ENCODE assay signal across 1 cellular context in the genomic region with DNA sequence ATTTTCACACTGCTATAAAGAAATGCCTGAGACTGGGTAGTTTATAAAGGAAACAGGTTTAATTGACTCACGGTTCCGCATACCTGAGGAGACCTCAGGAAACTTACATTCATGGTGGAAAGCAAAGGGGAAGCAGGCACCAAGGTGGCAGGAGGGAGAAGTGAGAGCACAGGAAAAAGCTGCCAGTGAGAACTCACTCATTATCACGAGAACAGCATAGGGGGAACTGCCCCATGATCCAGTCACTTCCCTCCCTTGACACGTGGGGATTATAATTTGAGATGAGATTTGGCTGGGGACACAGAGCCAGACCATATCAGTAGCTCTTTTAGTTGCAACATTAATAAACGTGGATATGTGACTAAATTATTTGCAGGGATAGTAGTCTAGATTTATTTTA.
TF ChIP-seq lines count a peak whose summit lies in the region.

No MANE protein-coding gene starts in this region.

TF ChIP-seq in WTC11, 78 proteins besides CTCF, POLR2A, EP300 and RAD21:
- TF ChIP-seq, protein P1, sequence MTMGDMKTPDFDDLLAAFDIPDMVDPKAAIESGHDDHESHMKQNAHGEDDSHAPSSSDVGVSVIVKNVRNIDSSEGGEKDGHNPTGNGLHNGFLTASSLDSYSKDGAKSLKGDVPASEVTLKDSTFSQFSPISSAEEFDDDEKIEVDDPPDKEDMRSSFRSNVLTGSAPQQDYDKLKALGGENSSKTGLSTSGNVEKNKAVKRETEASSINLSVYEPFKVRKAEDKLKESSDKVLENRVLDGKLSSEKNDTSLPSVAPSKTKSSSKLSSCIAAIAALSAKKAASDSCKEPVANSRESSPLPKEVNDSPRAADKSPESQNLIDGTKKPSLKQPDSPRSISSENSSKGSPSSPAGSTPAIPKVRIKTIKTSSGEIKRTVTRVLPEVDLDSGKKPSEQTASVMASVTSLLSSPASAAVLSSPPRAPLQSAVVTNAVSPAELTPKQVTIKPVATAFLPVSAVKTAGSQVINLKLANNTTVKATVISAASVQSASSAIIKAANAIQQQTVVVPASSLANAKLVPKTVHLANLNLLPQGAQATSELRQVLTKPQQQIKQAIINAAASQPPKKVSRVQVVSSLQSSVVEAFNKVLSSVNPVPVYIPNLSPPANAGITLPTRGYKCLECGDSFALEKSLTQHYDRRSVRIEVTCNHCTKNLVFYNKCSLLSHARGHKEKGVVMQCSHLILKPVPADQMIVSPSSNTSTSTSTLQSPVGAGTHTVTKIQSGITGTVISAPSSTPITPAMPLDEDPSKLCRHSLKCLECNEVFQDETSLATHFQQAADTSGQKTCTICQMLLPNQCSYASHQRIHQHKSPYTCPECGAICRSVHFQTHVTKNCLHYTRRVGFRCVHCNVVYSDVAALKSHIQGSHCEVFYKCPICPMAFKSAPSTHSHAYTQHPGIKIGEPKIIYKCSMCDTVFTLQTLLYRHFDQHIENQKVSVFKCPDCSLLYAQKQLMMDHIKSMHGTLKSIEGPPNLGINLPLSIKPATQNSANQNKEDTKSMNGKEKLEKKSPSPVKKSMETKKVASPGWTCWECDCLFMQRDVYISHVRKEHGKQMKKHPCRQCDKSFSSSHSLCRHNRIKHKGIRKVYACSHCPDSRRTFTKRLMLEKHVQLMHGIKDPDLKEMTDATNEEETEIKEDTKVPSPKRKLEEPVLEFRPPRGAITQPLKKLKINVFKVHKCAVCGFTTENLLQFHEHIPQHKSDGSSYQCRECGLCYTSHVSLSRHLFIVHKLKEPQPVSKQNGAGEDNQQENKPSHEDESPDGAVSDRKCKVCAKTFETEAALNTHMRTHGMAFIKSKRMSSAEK (CRISPR knock-in tag; IDR thresholded peaks at IDR 0.05; ENCODE audit: borderline replicate concordance) = no peak
- TF ChIP-seq JAZF1 (CRISPR knock-in tag; IDR thresholded peaks at IDR 0.05) (no peak), MYBL2 (CRISPR knock-in tag; IDR thresholded peaks at IDR 0.05) (no peak), ZNF423 (CRISPR knock-in tag; IDR thresholded peaks at IDR 0.05) (no peak), ZNF671 (CRISPR knock-in tag; IDR thresholded peaks at IDR 0.05) (no peak), CBFB (CRISPR knock-in tag; IDR thresholded peaks at IDR 0.05; ENCODE audit: low read depth) (no peak), NR3C1 (CRISPR knock-in tag; conservative IDR thresholded peaks at IDR 0.05; ENCODE audit: low read depth) (no peak), ZNF317 (CRISPR knock-in tag; IDR thresholded peaks at IDR 0.05; ENCODE audit: borderline replicate concordance, low read depth) (no peak), RELA (CRISPR knock-in tag; IDR thresholded peaks at IDR 0.05; ENCODE audit: borderline replicate concordance) (no peak), IRF2 (CRISPR knock-in tag; IDR thresholded peaks at IDR 0.05; ENCODE audit: borderline replicate concordance, low read depth) (no peak), SMAD4 (CRISPR knock-in tag; IDR thresholded peaks at IDR 0.05) (no peak), GTF2I (CRISPR knock-in tag; conservative IDR thresholded peaks at IDR 0.05) (no peak)
- TF ChIP-seq, protein P2, sequence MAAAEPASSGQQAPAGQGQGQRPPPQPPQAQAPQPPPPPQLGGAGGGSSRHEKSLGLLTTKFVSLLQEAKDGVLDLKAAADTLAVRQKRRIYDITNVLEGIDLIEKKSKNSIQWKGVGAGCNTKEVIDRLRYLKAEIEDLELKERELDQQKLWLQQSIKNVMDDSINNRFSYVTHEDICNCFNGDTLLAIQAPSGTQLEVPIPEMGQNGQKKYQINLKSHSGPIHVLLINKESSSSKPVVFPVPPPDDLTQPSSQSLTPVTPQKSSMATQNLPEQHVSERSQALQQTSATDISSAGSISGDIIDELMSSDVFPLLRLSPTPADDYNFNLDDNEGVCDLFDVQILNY (CRISPR knock-in tag; IDR thresholded peaks at IDR 0.05) = no peak
- TF ChIP-seq, protein P3, sequence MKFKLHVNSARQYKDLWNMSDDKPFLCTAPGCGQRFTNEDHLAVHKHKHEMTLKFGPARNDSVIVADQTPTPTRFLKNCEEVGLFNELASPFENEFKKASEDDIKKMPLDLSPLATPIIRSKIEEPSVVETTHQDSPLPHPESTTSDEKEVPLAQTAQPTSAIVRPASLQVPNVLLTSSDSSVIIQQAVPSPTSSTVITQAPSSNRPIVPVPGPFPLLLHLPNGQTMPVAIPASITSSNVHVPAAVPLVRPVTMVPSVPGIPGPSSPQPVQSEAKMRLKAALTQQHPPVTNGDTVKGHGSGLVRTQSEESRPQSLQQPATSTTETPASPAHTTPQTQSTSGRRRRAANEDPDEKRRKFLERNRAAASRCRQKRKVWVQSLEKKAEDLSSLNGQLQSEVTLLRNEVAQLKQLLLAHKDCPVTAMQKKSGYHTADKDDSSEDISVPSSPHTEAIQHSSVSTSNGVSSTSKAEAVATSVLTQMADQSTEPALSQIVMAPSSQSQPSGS (CRISPR knock-in tag; IDR thresholded peaks at IDR 0.05; ENCODE audit: borderline replicate concordance, low read depth) = no peak
- TF ChIP-seq, protein P4, sequence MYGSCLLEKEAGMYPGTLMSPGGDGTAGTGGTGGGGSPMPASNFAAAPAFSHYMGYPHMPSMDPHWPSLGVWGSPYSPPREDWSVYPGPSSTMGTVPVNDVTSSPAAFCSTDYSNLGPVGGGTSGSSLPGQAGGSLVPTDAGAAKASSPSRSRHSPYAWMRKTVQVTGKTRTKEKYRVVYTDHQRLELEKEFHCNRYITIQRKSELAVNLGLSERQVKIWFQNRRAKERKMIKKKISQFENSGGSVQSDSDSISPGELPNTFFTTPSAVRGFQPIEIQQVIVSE (CRISPR knock-in tag; IDR thresholded peaks at IDR 0.05; ENCODE audit: borderline replicate concordance) = no peak
